In genomic region chr11:76453248-76453647, GRCh38 we compare ENCODE assay signal across 17 cellular contexts.
"Had no signal": no experiment of that assay in that cellular context is flagged by ENCODE, and none has a peak within 500 bp of the region (broad histone marks: within the 10 kb centered on the region; RNA-seq: fewer than 3 reads in every experiment).

No MANE protein-coding gene starts in this region.

- FAIRE-seq: bronchial epithelial cell, endothelial cell of umbilical vein had no signal

- H3K27me3 ChIP-seq: dorsolateral prefrontal cortex, foreskin keratinocyte, heart left ventricle, left lung, testis had no signal

- H3K9ac ChIP-seq: parathyroid adenoma had no signal

- H3K4me1 ChIP-seq: heart left ventricle, left lung, parathyroid adenoma, testis had no signal

- H3K4me3 ChIP-seq: dorsolateral prefrontal cortex, heart left ventricle, left lung, testis had no signal

- ATAC-seq: activated T-cell treated with anti-CD3 and anti-CD28 coated beads, Interleukin-2, amount 50 U/mL, for 72 hours; foreskin keratinocyte; heart left ventricle; left lung had no signal

- DNase-seq: activated CD4-positive, alpha-beta memory T cell treated with anti-CD3 and anti-CD28 coated beads, Interleukin-2, amount 10 ng/mL, durations not matched to agents 7 days and 5 days; activated CD4-positive, alpha-beta T cell treated with anti-CD3 and anti-CD28 coated beads for 1 hour; activated T-cell treated with anti-CD3 and anti-CD28 coated beads, Interleukin-2, amount 50 U/mL, for 72 hours; aorta; dorsolateral prefrontal cortex; foreskin keratinocyte; heart left ventricle; islet precursor cell; left lung; mesenchymal stem cell; retina; stimulated activated CD4-positive, alpha-beta T cell treated with anti-CD3 and anti-CD28 coated beads, Interleukin-15, amount 100 ng/mL, for 24 hours; stimulated activated CD4-positive, alpha-beta T cell treated with anti-CD3 and anti-CD28 coated beads, Interleukin-4, amount 100 ng/mL, for 24 hours; testis had no signal

- H3K27ac ChIP-seq: dorsolateral prefrontal cortex, foreskin keratinocyte, heart left ventricle, left lung, parathyroid adenoma, testis had no signal

- H3K9me3 ChIP-seq: heart left ventricle, left lung, testis had no signal
